11 cellular contexts compared by ENCODE assay signal in genomic region chr18:57898506-57899124, GRCh38.
DNase-seq lines count a peak whose midpoint lies in the region; TF ChIP-seq lines count a peak whose summit lies in the region.
"Had no signal": no experiment of that assay in that cellular context is flagged by ENCODE, and none has a peak within 500 bp of the region (broad histone marks: within the 10 kb centered on the region; RNA-seq: fewer than 3 reads in every experiment).

No MANE protein-coding gene starts in this region.

- H3K36me3 Mint-ChIP-seq in Calu3 (ENCODE audit: insufficient read depth, unreplicated experiment) = peaks cover 17% of the 10 kb centered on the region
- H3K36me3 Mint-ChIP-seq in activated CD4-positive, alpha-beta T cell treated with anti-CD3 and anti-CD28 coated beads, Interleukin-2, amount 10 ng/mL, durations not matched to agents 24 days and 14 days (ENCODE audit: low read depth) = no peaks in the 10 kb centered on the region

- no peak overlapping the region for H3K4me3 ChIP-seq in fibroblast of the aortic adventitia (ENCODE audit: low read depth, low read length)

- TF ChIP-seq CTCF in Calu3 (IDR thresholded peaks at IDR 0.05; ENCODE audit: unreplicated experiment) (no peak), fibroblast of the aortic adventitia (IDR thresholded peaks at IDR 0.05; ENCODE audit: insufficient read depth, low read length) (no peak)

- DNase-seq in Calu3 (no peak), M059J (ENCODE audit: low read depth) (peak; percentile 96), NOMO-1 treated with DMSO at 0.1 percent for 48 hours (lab: John Stamatoyannopoulos, UW; ENCODE audit: unreplicated experiment) (peak; percentile 84), fibroblast of the aortic adventitia (ENCODE audit: low read depth) (peak; percentile 78), NCI-H2081 treated with DMSO at 0.1 percent for 48 hours (lab: John Stamatoyannopoulos, UW) (no peak), putamen (ENCODE audit: low spot score) (no peak), substantia nigra (lab: John Stamatoyannopoulos, UW) (no peak)
- no peak for DNase-seq in activated CD4-positive, alpha-beta T cell treated with anti-CD3 and anti-CD28 coated beads, Interleukin-2, amount 10 ng/mL, durations not matched to agents 24 days and 14 days
- DNase-seq: activated CD4-positive, alpha-beta memory T cell treated with anti-CD3 and anti-CD28 coated beads, Interleukin-2, amount 10 ng/mL, durations not matched to agents 7 days and 5 days; amygdala had no signal

- H3K27me3 Mint-ChIP-seq in Calu3 (ENCODE audit: unreplicated experiment) = no peaks in the 10 kb centered on the region
- peaks cover 3% of the 10 kb centered on the region for H3K27me3 Mint-ChIP-seq in activated CD4-positive, alpha-beta T cell treated with anti-CD3 and anti-CD28 coated beads, Interleukin-2, amount 10 ng/mL, durations not matched to agents 24 days and 14 days
- H3K27me3 Mint-ChIP-seq: activated CD4-positive, alpha-beta memory T cell treated with anti-CD3 and anti-CD28 coated beads, Interleukin-2, amount 10 ng/mL, durations not matched to agents 7 days and 5 days had no signal

- intact Hi-C loops in Calu3 (cut with micrococcal nuclease; ENCODE audit: unreplicated experiment) = no loop called here
- intact Hi-C loops in activated CD4-positive, alpha-beta T cell treated with anti-CD3 and anti-CD28 coated beads, Interleukin-2, amount 10 ng/mL, durations not matched to agents 24 days and 14 days (cut with micrococcal nuclease) = no loop called here

- no peak overlapping the region for H3K27ac ChIP-seq in substantia nigra (ENCODE audit: low read depth, low read length, poor library complexity, severe bottlenecking)
- H3K27ac ChIP-seq: KMS-11 had no signal

- H3K27ac Mint-ChIP-seq in Calu3 (ENCODE audit: unreplicated experiment) = peak overlapping the region; percentile 32
- no peak overlapping the region for H3K27ac Mint-ChIP-seq in activated CD4-positive, alpha-beta T cell treated with anti-CD3 and anti-CD28 coated beads, Interleukin-2, amount 10 ng/mL, durations not matched to agents 24 days and 14 days
- H3K27ac Mint-ChIP-seq: activated CD4-positive, alpha-beta memory T cell treated with anti-CD3 and anti-CD28 coated beads, Interleukin-2, amount 10 ng/mL, durations not matched to agents 7 days and 5 days had no signal

- H3K4me1 Mint-ChIP-seq in Calu3 (ENCODE audit: low read depth, unreplicated experiment) = peaks cover 48% of the 10 kb centered on the region
- no peaks in the 10 kb centered on the region for H3K4me1 Mint-ChIP-seq in activated CD4-positive, alpha-beta T cell treated with anti-CD3 and anti-CD28 coated beads, Interleukin-2, amount 10 ng/mL, durations not matched to agents 24 days and 14 days
- H3K4me1 Mint-ChIP-seq: activated CD4-positive, alpha-beta memory T cell treated with anti-CD3 and anti-CD28 coated beads, Interleukin-2, amount 10 ng/mL, durations not matched to agents 7 days and 5 days had no signal

- CTCF ChIA-PET in Calu3 (lab: Charles Lee) = interaction anchor here (0.6 to 1.1 kb wide), 3 partner anchors 8 to 79 kb away, joined by 3 to 4 read pairs (median 3); no protein-coding TSS in a partner anchor

- no peak overlapping the region for H3K4me3 Mint-ChIP-seq in Calu3 (ENCODE audit: low read depth, unreplicated experiment)
- H3K4me3 Mint-ChIP-seq in activated CD4-positive, alpha-beta T cell treated with anti-CD3 and anti-CD28 coated beads, Interleukin-2, amount 10 ng/mL, durations not matched to agents 24 days and 14 days = no peak overlapping the region
- H3K4me3 Mint-ChIP-seq: activated CD4-positive, alpha-beta memory T cell treated with anti-CD3 and anti-CD28 coated beads, Interleukin-2, amount 10 ng/mL, durations not matched to agents 7 days and 5 days had no signal

- peaks cover 6% of the 10 kb centered on the region for H3K9me3 Mint-ChIP-seq in Calu3 (ENCODE audit: low read depth, unreplicated experiment)
- no peaks in the 10 kb centered on the region for H3K9me3 Mint-ChIP-seq in activated CD4-positive, alpha-beta T cell treated with anti-CD3 and anti-CD28 coated beads, Interleukin-2, amount 10 ng/mL, durations not matched to agents 24 days and 14 days
- H3K9me3 Mint-ChIP-seq: activated CD4-positive, alpha-beta memory T cell treated with anti-CD3 and anti-CD28 coated beads, Interleukin-2, amount 10 ng/mL, durations not matched to agents 7 days and 5 days had no signal

- no TSS peak for BruUV-seq in Calu3 (replicated peaks; lab: Mats Ljungman, UMichigan)

Comparison
In these comparisons a context has a peak if more than half of its experiments do, and no peak if none do; other contexts are left out.
1. DNase-seq: peak in M059J (single experiment), NOMO-1 treated with DMSO at 0.1 percent for 48 hours (single experiment) and fibroblast of the aortic adventitia (single experiment); none in Calu3 (single experiment), NCI-H2081 treated with DMSO at 0.1 percent for 48 hours (single experiment), putamen (single experiment), substantia nigra (0 of 49) and activated CD4-positive, alpha-beta T cell treated with anti-CD3 and anti-CD28 coated beads, Interleukin-2, amount 10 ng/mL, durations not matched to agents 24 days and 14 days (single experiment).